In genomic region chrX:54808109-54808604, GRCh38 we compare ENCODE assay signal across 9 cellular contexts. TPM values are rescaled to one million over a fixed set of nuclear protein-coding genes. Genes with fewer than 3 reads are reported as not detected.
DNase-seq lines count a peak whose midpoint lies in the region; ATAC-seq, FAIRE-seq and TF ChIP-seq lines count a peak whose summit lies in the region.
"Had no signal": no experiment of that assay in that cellular context is flagged by ENCODE, and none has a peak within 500 bp of the region (broad histone marks: within the 10 kb centered on the region; RNA-seq: fewer than 3 reads in every experiment).

No MANE protein-coding gene starts in this region.

- FAIRE-seq in GM19239 (lab: Jason Lieb, UNC), result no peak

- no peaks in the 10 kb centered on the region for H3K9me3 Mint-ChIP-seq in activated naive CD8-positive, alpha-beta T cell treated with anti-CD3 and anti-CD28 coated beads, Interleukin-2, amount 10 ng/mL, durations not matched to agents 7 days and 5 days

- peak; percentile 24 for ATAC-seq in GM18868 (IDR thresholded peaks at IDR 0.05; ENCODE audit: unreplicated experiment)
- peak; percentile 20 for ATAC-seq in HG03196 (IDR thresholded peaks at IDR 0.05; ENCODE audit: unreplicated experiment)
- ATAC-seq in activated naive CD8-positive, alpha-beta T cell treated with anti-CD3 and anti-CD28 coated beads, Interleukin-2, amount 10 ng/mL, durations not matched to agents 7 days and 5 days (ENCODE audit: low read depth), result peak; percentile 43
- peak; percentile 82 to 95 (median 92) for ATAC-seq in heart right ventricle

- no peaks in the 10 kb centered on the region for H3K79me2 ChIP-seq in OCI-LY7 (ENCODE audit: insufficient read depth, low read depth, low read length)
- peaks cover 2% of the 10 kb centered on the region for H3K79me2 ChIP-seq in parathyroid adenoma

- H2AFZ ChIP-seq in OCI-LY7 (ENCODE audit: low read length), result peak overlapping the region; percentile 95
- H2AFZ ChIP-seq in parathyroid adenoma, result peak overlapping the region; percentile 84

- TF ChIP-seq CTCF in AG09319 (IDR thresholded peaks at IDR 0.05; ENCODE audit: low read depth, low read length) (no peak), OCI-LY7 (conservative IDR thresholded peaks at IDR 0.05; ENCODE audit: low read length) (no peak), heart right ventricle (IDR thresholded peaks at IDR 0.05) (no peak), parathyroid adenoma (IDR thresholded peaks at IDR 0.05) (no peak)

- intact Hi-C loops in OCI-LY7 (cut with micrococcal nuclease; ENCODE audit: unreplicated experiment) (loop anchor here (2.0 to 5.0 kb wide), 2 partner anchors 169 to 354 kb away; no protein-coding TSS in a partner anchor), heart right ventricle (cut with DNase I) (loop anchor here in 4 of 10 donors (5.0 to 10.0 kb wide), 4 partner anchors 163 to 763 kb away; partner anchors contain the start of genes APEX2 (in 1 of the 4) and PHF8 (in 1 of the 4))

- H3K9me2 ChIP-seq in OCI-LY7 (ENCODE audit: insufficient read depth, low read length), result no peaks in the 10 kb centered on the region

- H3K4me1 ChIP-seq in OCI-LY7 (ENCODE audit: insufficient read depth, low read length, poor library complexity, severe bottlenecking) (peaks cover 14% of the 10 kb centered on the region), heart right ventricle (peaks cover 0 to 16% (median 7%) of the 10 kb centered on the region in 9 donors), parathyroid adenoma (no peaks in the 10 kb centered on the region)

- peak overlapping the region; percentile 94 for H3K4me3 Mint-ChIP-seq in activated naive CD8-positive, alpha-beta T cell treated with anti-CD3 and anti-CD28 coated beads, Interleukin-2, amount 10 ng/mL, durations not matched to agents 7 days and 5 days

- H3K27me3 ChIP-seq in heart right ventricle (no peaks in the 10 kb centered on the region), parathyroid adenoma (ENCODE audit: control insufficient read depth, insufficient read depth, low read length) (no peaks in the 10 kb centered on the region)

- no peak overlapping the region for H3K27ac ChIP-seq in OCI-LY7 (ENCODE audit: low read depth, low read length, poor library complexity, severe bottlenecking)
- H3K27ac ChIP-seq in heart right ventricle, result peak overlapping the region; percentile 65 to 94 (median 92)
- peak overlapping the region; percentile 97 for H3K27ac ChIP-seq in parathyroid adenoma

- H3K4me3 ChIP-seq in OCI-LY7 (ENCODE audit: low read depth, low read length, poor library complexity, severe bottlenecking) (peak overlapping the region; percentile 82), heart right ventricle (peak overlapping the region; percentile 47 to 84 (median 72)), parathyroid adenoma (ENCODE audit: low read depth, low read length) (peak overlapping the region; percentile 89)

- peak overlapping the region; percentile 95 for H3K27ac Mint-ChIP-seq in activated naive CD8-positive, alpha-beta T cell treated with anti-CD3 and anti-CD28 coated beads, Interleukin-2, amount 10 ng/mL, durations not matched to agents 7 days and 5 days

- no peaks in the 10 kb centered on the region for H3K36me3 ChIP-seq in OCI-LY7 (ENCODE audit: insufficient read depth, low read length)
- peaks cover 0 to 38% (median 15%) of the 10 kb centered on the region in 9 donors for H3K36me3 ChIP-seq in heart right ventricle
- no peaks in the 10 kb centered on the region for H3K36me3 ChIP-seq in parathyroid adenoma (ENCODE audit: control insufficient read depth, insufficient read depth, low read length)

- H3K9ac ChIP-seq in parathyroid adenoma, result peak overlapping the region; percentile 61

- WGBS in heart right ventricle, 2 donors, result 0 to 2% methylated on average over 19 to 23 of the region's 23 CpGs

- H3K9me3 ChIP-seq in OCI-LY7 (ENCODE audit: low read length), result no peaks in the 10 kb centered on the region
- H3K9me3 ChIP-seq in heart right ventricle, result no peaks in the 10 kb centered on the region
- H3K9me3 ChIP-seq in parathyroid adenoma (ENCODE audit: control insufficient read depth, low read length), result no peaks in the 10 kb centered on the region

- H3K27me3 Mint-ChIP-seq in activated naive CD8-positive, alpha-beta T cell treated with anti-CD3 and anti-CD28 coated beads, Interleukin-2, amount 10 ng/mL, durations not matched to agents 7 days and 5 days, result peaks cover 13% of the 10 kb centered on the region

- no peaks in the 10 kb centered on the region for H4K20me1 ChIP-seq in OCI-LY7 (ENCODE audit: insufficient read depth, low read length)

- CTCF ChIA-PET in OCI-LY7 (lab: Charles Lee; ENCODE audit: unreplicated experiment), result interaction anchor here (0.5 kb wide), 1 partner anchor 625 kb away, joined by 4 read pairs; the partner anchor contains the start of gene FAM120C

- H3K4me2 ChIP-seq in OCI-LY7 (ENCODE audit: low read length) (peak overlapping the region; percentile 88), parathyroid adenoma (ENCODE audit: low read length) (peak overlapping the region; percentile 87)

- BruUV-seq in OCI-LY7 (replicated peaks; lab: Mats Ljungman, UMichigan), result no TSS peak

- DNase-seq in AG09319 (ENCODE audit: extremely low read depth, low read depth), result peak; percentile 4
- DNase-seq in OCI-LY7 (ENCODE audit: low spot score), result no peak
- peak; percentile 60 for DNase-seq in activated naive CD8-positive, alpha-beta T cell treated with anti-CD3 and anti-CD28 coated beads, Interleukin-2, amount 10 ng/mL, durations not matched to agents 7 days and 5 days
- DNase-seq in heart right ventricle, result peak; percentile 77 to 80
- no peak for DNase-seq in GM19239 (ENCODE audit: insufficient read length, low spot score)

- POLR2A ChIA-PET in OCI-LY7 (lab: Charles Lee), result interaction anchor here (0.6 to 1.3 kb wide), 4 partner anchors 12 to 193 kb away, joined by 3 to 7 read pairs (median 4); partner anchors contain the start of gene APEX2
- POLR2A ChIA-PET in activated naive CD8-positive, alpha-beta T cell treated with anti-CD3 and anti-CD28 coated beads, Interleukin-2, amount 10 ng/mL, durations not matched to agents 7 days and 5 days (lab: Charles Lee), result interaction anchor here (1.1 to 2.0 kb wide), 2 partner anchors 168 to 193 kb away, joined by 3 to 9 read pairs; no protein-coding TSS in a partner anchor

- H3K36me3 Mint-ChIP-seq in activated naive CD8-positive, alpha-beta T cell treated with anti-CD3 and anti-CD28 coated beads, Interleukin-2, amount 10 ng/mL, durations not matched to agents 7 days and 5 days, result peaks cover 6% of the 10 kb centered on the region

- peaks cover 14% of the 10 kb centered on the region for H3K4me1 Mint-ChIP-seq in activated naive CD8-positive, alpha-beta T cell treated with anti-CD3 and anti-CD28 coated beads, Interleukin-2, amount 10 ng/mL, durations not matched to agents 7 days and 5 days

RNA-seq across cellular contexts. Expression of gene MAGED2, which starts 0.6 kb away (rescaled TPM):
- total RNA-seq in OCI-LY7 (2014; rRNA removed; shearing (Covaris generic)), result 27.1 and 29.8 TPM in 2 replicates
- total RNA-seq in OCI-LY7 (2022) (43.3 and 48.3 TPM in 2 replicates), heart right ventricle (100 to 1,000 TPM in 6 of 10 donors, 10 to 100 TPM in 4; 85.6 to 130 (median 106) TPM)
- 10 to 100 TPM; 76.6 to 77.3 TPM for total RNA-seq in activated naive CD8-positive, alpha-beta T cell treated with anti-CD3 and anti-CD28 coated beads, Interleukin-2, amount 10 ng/mL, durations not matched to agents 7 days and 5 days
- 10 to 100 TPM; 55.1 to 87.1 TPM for polyA plus RNA-seq in heart right ventricle

RNA-seq across cellular contexts. Expression of gene ITIH6, which starts 10.1 kb away (rescaled TPM):
- total RNA-seq in OCI-LY7 (2014; rRNA removed; shearing (Covaris generic)), result not detected in 2 replicates
- total RNA-seq in OCI-LY7 (2022), result not detected in 2 replicates
- not detected for total RNA-seq in activated naive CD8-positive, alpha-beta T cell treated with anti-CD3 and anti-CD28 coated beads, Interleukin-2, amount 10 ng/mL, durations not matched to agents 7 days and 5 days
- not detected for total RNA-seq in heart right ventricle
- polyA plus RNA-seq in heart right ventricle, result not detected
- total RNA-seq: HT1080 had no signal

Comparison
In these comparisons a context has a peak if more than half of its experiments do, and no peak if none do; other contexts are left out.
1. DNase-seq: peak in AG09319 (single experiment), activated naive CD8-positive, alpha-beta T cell treated with anti-CD3 and anti-CD28 coated beads, Interleukin-2, amount 10 ng/mL, durations not matched to agents 7 days and 5 days (single experiment) and heart right ventricle (2 of 2); none in OCI-LY7 (single experiment) and GM19239 (single experiment).
2. ATAC-seq: peak in every context shown above with its lines; median percentile 92 in heart right ventricle; 43 in activated naive CD8-positive, alpha-beta T cell treated with anti-CD3 and anti-CD28 coated beads, Interleukin-2, amount 10 ng/mL, durations not matched to agents 7 days and 5 days; 24 in GM18868; 20 in HG03196.
3. Peak in every context shown above with its lines, with median percentiles within 50 percentile points of each other: H3K4me3 ChIP-seq.